ENCODE assay signal across 23 cellular contexts in genomic region chr22:40618400-40618799, GRCh38.
"Had no signal": no experiment of that assay in that cellular context is flagged by ENCODE, and none has a peak within 500 bp of the region (broad histone marks: within the 10 kb centered on the region; RNA-seq: fewer than 3 reads in every experiment).

No MANE protein-coding gene starts in this region.

- H3K36me3 Mint-ChIP-seq: natural killer cell treated with Interleukin-12 subunit alpha and Interleukin-12 subunit beta and Interleukin-15 and Interleukin-18, amount 100 ng/mL, for 72 hours had no signal

- H3K4me3 Mint-ChIP-seq: effector memory CD8-positive, alpha-beta T cell; immature natural killer cell; mesothelial cell of epicardium; naive B cell; natural killer cell treated with Interleukin-12 subunit alpha and Interleukin-12 subunit beta and Interleukin-15 and Interleukin-18, amount 100 ng/mL, for 72 hours; neural crest cell; stimulated activated memory B cell treated with anti-CD40 and anti-IgM and Interleukin-4, amounts not matched to agents 10 μg/mL and 1 μg/mL and 100 μg/mL, for 72 hours had no signal

- ATAC-seq: effector memory CD8-positive, alpha-beta T cell; mucosa of descending colon; natural killer cell treated with Interleukin-12 subunit alpha and Interleukin-12 subunit beta and Interleukin-15 and Interleukin-18, amount 100 ng/mL, for 72 hours; pancreas; stimulated activated memory B cell treated with anti-CD40 and anti-IgM and Interleukin-4, amounts not matched to agents 10 μg/mL and 1 μg/mL and 100 μg/mL, for 72 hours; stimulated activated naive CD8-positive, alpha-beta T cell treated with anti-CD3 and anti-CD28 coated beads, Interleukin-15, Interleukin-2, amounts not matched to agents 100 U/mL and 50 U/mL, for 24 hours had no signal

- H3K27me3 Mint-ChIP-seq: effector memory CD8-positive, alpha-beta T cell; naive B cell; natural killer cell treated with Interleukin-12 subunit alpha and Interleukin-12 subunit beta and Interleukin-15 and Interleukin-18, amount 100 ng/mL, for 72 hours; stimulated activated memory B cell treated with anti-CD40 and anti-IgM and Interleukin-4, amounts not matched to agents 10 μg/mL and 1 μg/mL and 100 μg/mL, for 72 hours had no signal

- H3K27ac Mint-ChIP-seq: stimulated activated memory B cell treated with anti-CD40 and anti-IgM and Interleukin-4, amounts not matched to agents 10 μg/mL and 1 μg/mL and 100 μg/mL, for 72 hours had no signal

- DNase-seq: cortex of kidney; effector memory CD8-positive, alpha-beta T cell; hypothalamus; immature natural killer cell; islet precursor cell; kidney glomerular epithelial cell; mesenchymal stem cell; mucosa of descending colon; naive B cell; pancreas; sigmoid colon; spleen; stimulated activated CD4-positive, alpha-beta T cell treated with anti-CD3 and anti-CD28 coated beads, Interleukin-4, amount 100 ng/mL, for 4 hours; stimulated activated naive CD8-positive, alpha-beta T cell treated with anti-CD3 and anti-CD28 coated beads, Interleukin-15, Interleukin-2, amounts not matched to agents 100 U/mL and 50 U/mL, for 24 hours; substantia nigra; testis; tibial artery; upper lobe of left lung; uterus had no signal
